8 cellular contexts compared by ENCODE assay signal in genomic region chr5:68215208-68215887, GRCh38. TPM values are rescaled to one million over a fixed set of nuclear protein-coding genes. Genes with fewer than 3 reads are reported as not detected.
DNase-seq lines count a peak whose midpoint lies in the region; TF ChIP-seq lines count a peak whose summit lies in the region.

Gene PIK3R1 (plus strand): TSS chr5:68215756. CDS start chr5:68226676, 10,920 bp downstream.

- no peak within 1 kb of the TSS for H3K4ac ChIP-seq in neuronal stem cell (ENCODE audit: low read length)

- H3K27ac ChIP-seq in SJSA1 (peak within 1 kb of the TSS; percentile 87), neuronal stem cell (replicated peaks; ENCODE audit: low read length) (peak within 1 kb of the TSS; percentile 79), subcutaneous abdominal adipose tissue (ENCODE audit: low read depth, low read length) (peak within 1 kb of the TSS; percentile 96)

- peaks cover 3% of the 10 kb centered on the region for H3K27me3 Mint-ChIP-seq in HFFc6 (ENCODE audit: insufficient read depth)

- peak; percentile 68 for TF ChIP-seq CTCF in HFFc6 (IDR thresholded peaks at IDR 0.05)

- peak within 1 kb of the TSS; percentile 63 for H2AK5ac ChIP-seq in neuronal stem cell (ENCODE audit: low read depth, low read length)

- H2BK5ac ChIP-seq in neuronal stem cell (ENCODE audit: low read length) = peak within 1 kb of the TSS; percentile 96

- peak; percentile 89 for DNase-seq in HFFc6
- peak; percentile 89 for DNase-seq in MV-4-11 (lab: John Stamatoyannopoulos, UW)
- DNase-seq in SJSA1 (ENCODE audit: low read depth in 1 of 2, low spot score in 2 of 2) = peak; percentile 94
- DNase-seq in activated naive CD4-positive, alpha-beta T cell (lab: John Stamatoyannopoulos, UW) = peak; percentile 77 to 92 (median 83)
- DNase-seq in foreskin melanocyte = peak; percentile 90
- peak; percentile 94 for DNase-seq in neuronal stem cell (ENCODE audit: low spot score)

- peak within 1 kb of the TSS; percentile 87 for H3K23ac ChIP-seq in neuronal stem cell (ENCODE audit: low read depth, low read length, poor library complexity)

- peak within 1 kb of the TSS; percentile 97 for H2AFZ ChIP-seq in neuronal stem cell (ENCODE audit: low read length)

- peaks cover 39% of the 10 kb centered on the region for H3K4me1 Mint-ChIP-seq in HFFc6 (ENCODE audit: low read depth)

- peak within 1 kb of the TSS; percentile 97 for H3K14ac ChIP-seq in neuronal stem cell (ENCODE audit: low read length)

- H3K4me3 Mint-ChIP-seq in HFFc6 = peak within 1 kb of the TSS; percentile 94

- H3K4me3 ChIP-seq in GM08714 (ENCODE audit: low read length) (peak within 1 kb of the TSS; percentile 98), SJSA1 (peak within 1 kb of the TSS; percentile 94), neuronal stem cell (ENCODE audit: low read length in 2 of 2) (peak within 1 kb of the TSS; percentile 66 to 100), subcutaneous abdominal adipose tissue (ENCODE audit: low read depth in 1 of 5, low read length in 5 of 5) (peak within 1 kb of the TSS; percentile 76 to 98 (median 87))

- H3K36me3 Mint-ChIP-seq in HFFc6 (ENCODE audit: low read depth) = peaks cover 15% of the 10 kb centered on the region

- H2BK15ac ChIP-seq in neuronal stem cell (ENCODE audit: low read length) = peak within 1 kb of the TSS; percentile 34

- no peak within 1 kb of the TSS for H4K8ac ChIP-seq in neuronal stem cell (ENCODE audit: low read depth, low read length)

- H3K18ac ChIP-seq in neuronal stem cell (ENCODE audit: low read length) = peak within 1 kb of the TSS; percentile 98

- H3K4me1 ChIP-seq in SJSA1 (replicated peaks) = peaks cover 6% of the 10 kb centered on the region
- H3K4me1 ChIP-seq in neuronal stem cell (ENCODE audit: control insufficient read depth in 2 of 2, insufficient read depth in 1 of 2, low read depth in 1 of 2, low read length in 2 of 2) = peaks cover 0 to 5% of the 10 kb centered on the region in 2 donors
- peaks cover 0 to 41% (median 38%) of the 10 kb centered on the region in 5 donors for H3K4me1 ChIP-seq in subcutaneous abdominal adipose tissue (ENCODE audit: control insufficient read depth in 5 of 5, insufficient read depth in 5 of 5, low read length in 5 of 5)

- WGBS in neuronal stem cell (ENCODE audit: extremely low coverage in 2 of 2, insufficient read length in 2 of 2, insufficient replicate concordance in 1 of 2), 2 donors = no CpG with 5 or more reads among the region's 76 CpGs

- H2BK120ac ChIP-seq in neuronal stem cell (ENCODE audit: low read depth, low read length) = no peak within 1 kb of the TSS

- H3K9me3 Mint-ChIP-seq in HFFc6 = peaks cover 13% of the 10 kb centered on the region

- H3K4me2 ChIP-seq in neuronal stem cell (ENCODE audit: insufficient read depth, low read length, poor library complexity, severe bottlenecking) = peak within 1 kb of the TSS; percentile 81

- H4K91ac ChIP-seq in neuronal stem cell (ENCODE audit: low read depth, low read length, poor library complexity) = no peak within 1 kb of the TSS

- H3K9me3 ChIP-seq in SJSA1 (replicated peaks) (0 out of 2 replicates have a peak, but pooled peaks cover 4% of the 10 kb centered on the region), neuronal stem cell (replicated peaks in 1 of 2; ENCODE audit: control insufficient read depth in 2 of 2, insufficient read depth in 1 of 2, low read depth in 1 of 2, low read length in 2 of 2) (peaks cover 2 to 17% of the 10 kb centered on the region in 2 donors), subcutaneous abdominal adipose tissue (ENCODE audit: control insufficient read depth in 5 of 5, low read length in 5 of 5) (peaks cover 0 to 6% (median 0%) of the 10 kb centered on the region in 5 donors)

- H3K9ac ChIP-seq in neuronal stem cell (ENCODE audit: low read depth, low read length, poor library complexity) = peak within 1 kb of the TSS; percentile 94
- peak within 1 kb of the TSS; percentile 77 to 96 (median 89) for H3K9ac ChIP-seq in subcutaneous abdominal adipose tissue (ENCODE audit: low read length in 5 of 5)

- H3K27me3 ChIP-seq in SJSA1 (replicated peaks) = no peaks in the 10 kb centered on the region
- H3K27me3 ChIP-seq in neuronal stem cell (ENCODE audit: control insufficient read depth in 3 of 3, insufficient read depth in 3 of 3, low read depth in 1 of 3, low read length in 3 of 3) = no peaks in the 10 kb centered on the region
- H3K27me3 ChIP-seq in subcutaneous abdominal adipose tissue (ENCODE audit: control insufficient read depth in 5 of 5, insufficient read depth in 4 of 5, low read length in 5 of 5) = no peaks in the 10 kb centered on the region

- H3K27ac Mint-ChIP-seq in HFFc6 = peak within 1 kb of the TSS; percentile 90

- peaks cover 6% of the 10 kb centered on the region for H3K79me1 ChIP-seq in neuronal stem cell (ENCODE audit: low read depth, low read length)

- peaks cover 10% of the 10 kb centered on the region for H3K36me3 ChIP-seq in SJSA1
- peaks cover under 1 to 12% of the 10 kb centered on the region in 2 donors for H3K36me3 ChIP-seq in neuronal stem cell (replicated peaks in 1 of 2; ENCODE audit: control insufficient read depth in 2 of 2, insufficient read depth in 2 of 2, low read length in 2 of 2)
- H3K36me3 ChIP-seq in subcutaneous abdominal adipose tissue (ENCODE audit: control insufficient read depth in 5 of 5, insufficient read depth in 5 of 5, low read length in 5 of 5) = peaks cover 0 to 2% (median 1%) of the 10 kb centered on the region in 5 donors

- H2BK12ac ChIP-seq in neuronal stem cell (ENCODE audit: low read length) = no peak within 1 kb of the TSS

RNA-seq across cellular contexts. Expression of gene PIK3R1, which starts in this region (rescaled TPM):
- total RNA-seq in HFFc6 (2021; fragmentation: NEBNext Ultra II Directional; extraction: Animal tissue kit (Norgen Biotek cat#: 25700)) = 10 to 100 TPM; 19.6 to 26.4 (median 22.4) TPM
- 7.5 and 12.1 TPM in 2 replicates for total RNA-seq in SJSA1 (2014; rRNA removed; shearing (Covaris generic))
- 14.0 TPM for polyA plus RNA-seq in neuronal stem cell (2013, experiment 1 of 2)
- 14.2 TPM for polyA plus RNA-seq in neuronal stem cell (2013, experiment 2 of 2)

Comparison
In these comparisons a context has a peak if more than half of its experiments do, and no peak if none do; other contexts are left out.
1. Peak in every context shown above with its lines: DNase-seq, H3K4me3 ChIP-seq and H3K27ac ChIP-seq.